Comparison of ENCODE assay signal across 8 cellular contexts in genomic region chr11:102430158-102430836, GRCh38. TPM values are rescaled to one million over a fixed set of nuclear protein-coding genes. Genes with fewer than 3 reads are reported as not detected.
DNase-seq lines count a peak whose midpoint lies in the region; ATAC-seq and TF ChIP-seq lines count a peak whose summit lies in the region.

No MANE protein-coding gene starts in this region.

- peak overlapping the region in 1 of 2 donors; percentile 41 for H3K27ac Mint-ChIP-seq in effector memory CD8-positive, alpha-beta T cell
- H3K27ac Mint-ChIP-seq in neural progenitor cell: no peak overlapping the region

- H3K9me2 ChIP-seq in PC-9 (ENCODE audit: insufficient read depth): no peaks in the 10 kb centered on the region

- no peaks in the 10 kb centered on the region for H3K9me3 Mint-ChIP-seq in effector memory CD8-positive, alpha-beta T cell
- peaks cover 28% of the 10 kb centered on the region for H3K9me3 Mint-ChIP-seq in neural progenitor cell

- peaks cover 10% of the 10 kb centered on the region for H3K9me3 ChIP-seq in neural progenitor cell (ENCODE audit: low read depth)
- H3K9me3 ChIP-seq in PC-9 (ENCODE audit: insufficient read depth, low read depth): peaks cover 28% of the 10 kb centered on the region
- no peaks in the 10 kb centered on the region for H3K9me3 ChIP-seq in colonic mucosa

- H2AFZ ChIP-seq in neural progenitor cell (replicated peaks) (no peak overlapping the region), PC-9 (no peak overlapping the region)

- H3K27me3 ChIP-seq in neural progenitor cell (no peaks in the 10 kb centered on the region), PC-9 (ENCODE audit: insufficient read depth, low read depth) (no peaks in the 10 kb centered on the region), colonic mucosa (no peaks in the 10 kb centered on the region)

- BruUV-seq in PC-9 (replicated peaks; lab: Mats Ljungman, UMichigan): no TSS peak

- H3F3A ChIP-seq in neural progenitor cell (ENCODE audit: low read depth) (no peaks in the 10 kb centered on the region), PC-9 (ENCODE audit: insufficient read depth, low read depth) (no peaks in the 10 kb centered on the region)

- H3K4me2 ChIP-seq in neural progenitor cell (no peak overlapping the region), PC-9 (no peak overlapping the region)

- H3K36me3 ChIP-seq in neural progenitor cell: peaks cover 14% of the 10 kb centered on the region
- peaks cover 33% of the 10 kb centered on the region for H3K36me3 ChIP-seq in PC-9 (ENCODE audit: low read depth)
- no peaks in the 10 kb centered on the region for H3K36me3 ChIP-seq in colonic mucosa

- in situ Hi-C loops in KBM-7 (cut with MboI; ENCODE audit: low pct_unique_long_range_greater_than_20kb, low sequenced_read_pairs): no loop called here

- no peak overlapping the region for H3K27ac ChIP-seq in neural progenitor cell
- H3K27ac ChIP-seq in PC-9: no peak overlapping the region
- H3K27ac ChIP-seq in colonic mucosa: no peak overlapping the region

- H3K27me3 Mint-ChIP-seq in effector memory CD8-positive, alpha-beta T cell: no peaks in the 10 kb centered on the region
- H3K27me3 Mint-ChIP-seq in neural progenitor cell (ENCODE audit: insufficient read depth, low read depth): peaks cover 6% of the 10 kb centered on the region

- no peak overlapping the region for H3K4me3 Mint-ChIP-seq in effector memory CD8-positive, alpha-beta T cell
- no peak overlapping the region for H3K4me3 Mint-ChIP-seq in neural progenitor cell

- no peak for TF ChIP-seq CTCF in neural progenitor cell (IDR thresholded peaks at IDR 0.05)
- no peak for TF ChIP-seq CTCF in PC-9 (conservative IDR thresholded peaks at IDR 0.05)
- no peak for TF ChIP-seq CTCF in colonic mucosa (IDR thresholded peaks at IDR 0.05)

- peaks cover 32 to 47% of the 10 kb centered on the region in 2 donors for H3K4me1 Mint-ChIP-seq in effector memory CD8-positive, alpha-beta T cell (ENCODE audit: low read depth in 2 of 2)
- peaks cover 10% of the 10 kb centered on the region for H3K4me1 Mint-ChIP-seq in neural progenitor cell

- H3K79me2 ChIP-seq in neural progenitor cell (ENCODE audit: low read depth) (peaks cover 16% of the 10 kb centered on the region), PC-9 (ENCODE audit: low read depth) (peaks cover 54% of the 10 kb centered on the region)

- CTCF ChIA-PET in PC-9 (lab: Charles Lee): no interaction called here

- DNase-seq in KBM-7 (peak; percentile 21), NCI-H2227 (lab: John Stamatoyannopoulos, UW; ENCODE audit: unreplicated experiment) (no peak), neural progenitor cell (ENCODE audit: low spot score) (no peak), PC-9 (no peak), colonic mucosa (no peak)
- no peak for DNase-seq in effector memory CD8-positive, alpha-beta T cell

- POLR2A ChIA-PET in PC-9 (lab: Charles Lee; ENCODE audit: unreplicated experiment): interaction anchor here (0.5 kb wide), 1 partner anchor 687 kb away, joined by 8 read pairs; no protein-coding TSS in a partner anchor

- H3K36me3 Mint-ChIP-seq in effector memory CD8-positive, alpha-beta T cell (ENCODE audit: insufficient read depth): peaks cover 36% of the 10 kb centered on the region
- peaks cover 47% of the 10 kb centered on the region for H3K36me3 Mint-ChIP-seq in neural progenitor cell

- H3K4me3 ChIP-seq in neural progenitor cell (no peak overlapping the region), PC-9 (no peak overlapping the region), colonic mucosa (no peak overlapping the region)

- intact Hi-C loops in PC-9 (cut with micrococcal nuclease; ENCODE audit: unreplicated experiment): no loop called here
- intact Hi-C loops in colonic mucosa (cut with DNase I): no loop called here

- peak; percentile 97 for ATAC-seq in GM18517 (IDR thresholded peaks at IDR 0.05; ENCODE audit: unreplicated experiment)
- ATAC-seq in GM21717 (IDR thresholded peaks at IDR 0.05; ENCODE audit: unreplicated experiment): peak; percentile 94
- peak; percentile 36 for ATAC-seq in effector memory CD8-positive, alpha-beta T cell (replicated peaks)

- H3K4me1 ChIP-seq in neural progenitor cell: peaks cover 6% of the 10 kb centered on the region
- no peaks in the 10 kb centered on the region for H3K4me1 ChIP-seq in PC-9 (replicated peaks; ENCODE audit: insufficient read depth)
- H3K4me1 ChIP-seq in colonic mucosa: peaks cover 6% of the 10 kb centered on the region

- H4K20me1 ChIP-seq in neural progenitor cell (ENCODE audit: low read depth) (no peaks in the 10 kb centered on the region), PC-9 (ENCODE audit: insufficient read depth) (peaks cover under 1% of the 10 kb centered on the region)

- no peak overlapping the region for H3K9ac ChIP-seq in neural progenitor cell
- H3K9ac ChIP-seq in colonic mucosa (ENCODE audit: low read depth in 2 of 2, low read length in 2 of 2): no peak overlapping the region

RNA-seq across cellular contexts. Expression of gene TMEM123, which starts 22.3 kb away (rescaled TPM):
- total RNA-seq in neural progenitor cell (ENCODE audit: low replicate concordance) (127 and 230 TPM in 2 replicates), PC-9 (2021) (94.0 and 201 TPM in 2 replicates), colonic mucosa (100 to 1,000 TPM; 126 to 175 TPM)

Comparison
In these comparisons a context has a peak if more than half of its experiments do, and no peak if none do; other contexts are left out.
1. ATAC-seq: peak in every context shown above with its lines; median percentile 97 in GM18517; 94 in GM21717; 36 in effector memory CD8-positive, alpha-beta T cell.